ENCODE assay signal across 2 cellular contexts in the genomic region with DNA sequence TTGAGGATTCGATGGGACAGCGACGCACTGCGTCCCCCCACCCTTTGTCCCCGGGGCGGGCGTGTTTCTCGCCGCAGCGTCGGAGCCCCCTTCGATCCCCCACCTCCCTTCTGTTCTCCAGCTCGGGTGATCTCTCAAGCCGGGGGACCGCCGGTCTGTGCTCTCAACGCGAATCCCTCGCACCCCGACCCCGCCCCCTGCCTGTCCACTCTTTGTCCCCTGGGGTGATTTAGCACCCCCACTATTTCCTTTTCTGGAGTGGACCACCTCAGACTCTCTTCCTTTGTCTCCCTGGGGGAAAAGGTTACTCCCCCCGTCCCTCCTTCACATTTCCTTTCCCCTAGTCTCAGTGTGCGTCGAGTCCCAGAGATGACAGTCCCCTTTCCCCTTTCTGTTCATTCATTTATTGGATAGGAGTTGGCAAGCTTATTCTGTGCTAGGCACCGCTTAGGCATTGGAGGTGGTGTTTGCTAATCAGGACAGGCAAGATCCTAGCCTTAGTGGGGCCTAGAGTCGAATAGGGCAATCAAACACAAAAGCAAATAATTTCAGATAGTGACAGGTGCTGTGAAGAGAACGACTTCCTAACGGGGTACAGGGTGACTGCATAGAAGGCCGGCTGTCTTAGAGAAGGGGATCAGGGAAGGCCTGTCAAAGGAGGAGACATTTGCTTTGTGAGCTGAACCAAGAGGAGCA.
TF ChIP-seq lines count a peak whose summit lies in the region.

No MANE protein-coding gene starts in this region.

TF ChIP-seq in SK-N-SH treated with all-trans-retinoic acid at 6 μM for 48 hours, 23 proteins besides CTCF, POLR2A, EP300 and RAD21 (continued from another document):
- TF ChIP-seq ZFP30 (CRISPR knock-in tag; IDR thresholded peaks at IDR 0.05) (no peak), ZFP3 (CRISPR knock-in tag; IDR thresholded peaks at IDR 0.05) (no peak), CSDC2 (CRISPR knock-in tag; IDR thresholded peaks at IDR 0.05) (no peak), SNAI2 (CRISPR knock-in tag; IDR thresholded peaks at IDR 0.05) (no peak), ZNF8 (CRISPR knock-in tag; IDR thresholded peaks at IDR 0.05) (no peak), GLIS3 (CRISPR knock-in tag; IDR thresholded peaks at IDR 0.05) (no peak), TOX (CRISPR knock-in tag; IDR thresholded peaks at IDR 0.05; ENCODE audit: borderline replicate concordance) (no peak), TCF4 (CRISPR knock-in tag; IDR thresholded peaks at IDR 0.05; ENCODE audit: borderline replicate concordance) (no peak), RARB (CRISPR knock-in tag; IDR thresholded peaks at IDR 0.05) (no peak), ZC3H10 (CRISPR knock-in tag; IDR thresholded peaks at IDR 0.05) (no peak), ZNF565 (CRISPR knock-in tag; conservative IDR thresholded peaks at IDR 0.05; ENCODE audit: low read depth) (no peak), PPARA (CRISPR knock-in tag; IDR thresholded peaks at IDR 0.05; ENCODE audit: borderline replicate concordance) (no peak), ARNTL (CRISPR knock-in tag; IDR thresholded peaks at IDR 0.05; ENCODE audit: borderline replicate concordance, low read depth) (no peak)
- TF ChIP-seq, protein P1, sequence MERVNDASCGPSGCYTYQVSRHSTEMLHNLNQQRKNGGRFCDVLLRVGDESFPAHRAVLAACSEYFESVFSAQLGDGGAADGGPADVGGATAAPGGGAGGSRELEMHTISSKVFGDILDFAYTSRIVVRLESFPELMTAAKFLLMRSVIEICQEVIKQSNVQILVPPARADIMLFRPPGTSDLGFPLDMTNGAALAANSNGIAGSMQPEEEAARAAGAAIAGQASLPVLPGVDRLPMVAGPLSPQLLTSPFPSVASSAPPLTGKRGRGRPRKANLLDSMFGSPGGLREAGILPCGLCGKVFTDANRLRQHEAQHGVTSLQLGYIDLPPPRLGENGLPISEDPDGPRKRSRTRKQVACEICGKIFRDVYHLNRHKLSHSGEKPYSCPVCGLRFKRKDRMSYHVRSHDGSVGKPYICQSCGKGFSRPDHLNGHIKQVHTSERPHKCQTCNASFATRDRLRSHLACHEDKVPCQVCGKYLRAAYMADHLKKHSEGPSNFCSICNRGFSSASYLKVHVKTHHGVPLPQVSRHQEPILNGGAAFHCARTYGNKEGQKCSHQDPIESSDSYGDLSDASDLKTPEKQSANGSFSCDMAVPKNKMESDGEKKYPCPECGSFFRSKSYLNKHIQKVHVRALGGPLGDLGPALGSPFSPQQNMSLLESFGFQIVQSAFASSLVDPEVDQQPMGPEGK (CRISPR knock-in tag; IDR thresholded peaks at IDR 0.05; ENCODE audit: borderline replicate concordance): no peak
- TF ChIP-seq, protein P2, sequence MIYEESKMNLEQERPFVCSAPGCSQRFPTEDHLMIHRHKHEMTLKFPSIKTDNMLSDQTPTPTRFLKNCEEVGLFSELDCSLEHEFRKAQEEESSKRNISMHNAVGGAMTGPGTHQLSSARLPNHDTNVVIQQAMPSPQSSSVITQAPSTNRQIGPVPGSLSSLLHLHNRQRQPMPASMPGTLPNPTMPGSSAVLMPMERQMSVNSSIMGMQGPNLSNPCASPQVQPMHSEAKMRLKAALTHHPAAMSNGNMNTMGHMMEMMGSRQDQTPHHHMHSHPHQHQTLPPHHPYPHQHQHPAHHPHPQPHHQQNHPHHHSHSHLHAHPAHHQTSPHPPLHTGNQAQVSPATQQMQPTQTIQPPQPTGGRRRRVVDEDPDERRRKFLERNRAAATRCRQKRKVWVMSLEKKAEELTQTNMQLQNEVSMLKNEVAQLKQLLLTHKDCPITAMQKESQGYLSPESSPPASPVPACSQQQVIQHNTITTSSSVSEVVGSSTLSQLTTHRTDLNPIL (CRISPR knock-in tag; IDR thresholded peaks at IDR 0.05; ENCODE audit: low read depth): no peak
- TF ChIP-seq, protein P3, sequence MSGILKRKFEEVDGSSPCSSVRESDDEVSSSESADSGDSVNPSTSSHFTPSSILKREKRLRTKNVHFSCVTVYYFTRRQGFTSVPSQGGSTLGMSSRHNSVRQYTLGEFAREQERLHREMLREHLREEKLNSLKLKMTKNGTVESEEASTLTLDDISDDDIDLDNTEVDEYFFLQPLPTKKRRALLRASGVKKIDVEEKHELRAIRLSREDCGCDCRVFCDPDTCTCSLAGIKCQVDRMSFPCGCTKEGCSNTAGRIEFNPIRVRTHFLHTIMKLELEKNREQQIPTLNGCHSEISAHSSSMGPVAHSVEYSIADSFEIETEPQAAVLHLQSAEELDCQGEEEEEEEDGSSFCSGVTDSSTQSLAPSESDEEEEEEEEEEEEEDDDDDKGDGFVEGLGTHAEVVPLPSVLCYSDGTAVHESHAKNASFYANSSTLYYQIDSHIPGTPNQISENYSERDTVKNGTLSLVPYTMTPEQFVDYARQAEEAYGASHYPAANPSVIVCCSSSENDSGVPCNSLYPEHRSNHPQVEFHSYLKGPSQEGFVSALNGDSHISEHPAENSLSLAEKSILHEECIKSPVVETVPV (CRISPR knock-in tag; IDR thresholded peaks at IDR 0.05): no peak
- TF ChIP-seq, protein P4, sequence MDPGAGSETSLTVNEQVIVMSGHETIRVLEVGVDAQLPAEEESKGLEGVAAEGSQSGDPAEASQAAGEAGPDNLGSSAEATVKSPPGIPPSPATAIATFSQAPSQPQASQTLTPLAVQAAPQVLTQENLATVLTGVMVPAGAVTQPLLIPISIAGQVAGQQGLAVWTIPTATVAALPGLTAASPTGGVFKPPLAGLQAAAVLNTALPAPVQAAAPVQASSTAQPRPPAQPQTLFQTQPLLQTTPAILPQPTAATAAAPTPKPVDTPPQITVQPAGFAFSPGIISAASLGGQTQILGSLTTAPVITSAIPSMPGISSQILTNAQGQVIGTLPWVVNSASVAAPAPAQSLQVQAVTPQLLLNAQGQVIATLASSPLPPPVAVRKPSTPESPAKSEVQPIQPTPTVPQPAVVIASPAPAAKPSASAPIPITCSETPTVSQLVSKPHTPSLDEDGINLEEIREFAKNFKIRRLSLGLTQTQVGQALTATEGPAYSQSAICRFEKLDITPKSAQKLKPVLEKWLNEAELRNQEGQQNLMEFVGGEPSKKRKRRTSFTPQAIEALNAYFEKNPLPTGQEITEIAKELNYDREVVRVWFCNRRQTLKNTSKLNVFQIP (CRISPR knock-in tag; IDR thresholded peaks at IDR 0.05; ENCODE audit: borderline replicate concordance, low read depth): no peak

TF ChIP-seq in H1, 55 proteins besides CTCF, POLR2A, EP300 and RAD21 (continued from another document):
- TF ChIP-seq RNF2 (IDR thresholded peaks at IDR 0.05; ENCODE audit: borderline replicate concordance, low read depth, low read length, missing control alignments, poor library complexity, severe bottlenecking): no peak
- TF ChIP-seq SP2 (IDR thresholded peaks at IDR 0.05; ENCODE audit: low read length): no peak
- no peak for TF ChIP-seq GTF2F1 (IDR thresholded peaks at IDR 0.05; ENCODE audit: borderline replicate concordance, low read depth, low read length)
- no peak for TF ChIP-seq CBX5 (IDR thresholded peaks at IDR 0.05; ENCODE audit: low read depth, low read length)
- no peak for TF ChIP-seq CREB1 (IDR thresholded peaks at IDR 0.05)
- TF ChIP-seq, protein P5, sequence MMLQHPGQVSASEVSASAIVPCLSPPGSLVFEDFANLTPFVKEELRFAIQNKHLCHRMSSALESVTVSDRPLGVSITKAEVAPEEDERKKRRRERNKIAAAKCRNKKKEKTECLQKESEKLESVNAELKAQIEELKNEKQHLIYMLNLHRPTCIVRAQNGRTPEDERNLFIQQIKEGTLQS (IDR thresholded peaks at IDR 0.05; ENCODE audit: insufficient read depth, low read depth, low read length): no peak
- TF ChIP-seq EZH2 (IDR thresholded peaks at IDR 0.05; ENCODE audit: low read depth, low read length, severe bottlenecking): no peak
- TF ChIP-seq, protein P6, sequence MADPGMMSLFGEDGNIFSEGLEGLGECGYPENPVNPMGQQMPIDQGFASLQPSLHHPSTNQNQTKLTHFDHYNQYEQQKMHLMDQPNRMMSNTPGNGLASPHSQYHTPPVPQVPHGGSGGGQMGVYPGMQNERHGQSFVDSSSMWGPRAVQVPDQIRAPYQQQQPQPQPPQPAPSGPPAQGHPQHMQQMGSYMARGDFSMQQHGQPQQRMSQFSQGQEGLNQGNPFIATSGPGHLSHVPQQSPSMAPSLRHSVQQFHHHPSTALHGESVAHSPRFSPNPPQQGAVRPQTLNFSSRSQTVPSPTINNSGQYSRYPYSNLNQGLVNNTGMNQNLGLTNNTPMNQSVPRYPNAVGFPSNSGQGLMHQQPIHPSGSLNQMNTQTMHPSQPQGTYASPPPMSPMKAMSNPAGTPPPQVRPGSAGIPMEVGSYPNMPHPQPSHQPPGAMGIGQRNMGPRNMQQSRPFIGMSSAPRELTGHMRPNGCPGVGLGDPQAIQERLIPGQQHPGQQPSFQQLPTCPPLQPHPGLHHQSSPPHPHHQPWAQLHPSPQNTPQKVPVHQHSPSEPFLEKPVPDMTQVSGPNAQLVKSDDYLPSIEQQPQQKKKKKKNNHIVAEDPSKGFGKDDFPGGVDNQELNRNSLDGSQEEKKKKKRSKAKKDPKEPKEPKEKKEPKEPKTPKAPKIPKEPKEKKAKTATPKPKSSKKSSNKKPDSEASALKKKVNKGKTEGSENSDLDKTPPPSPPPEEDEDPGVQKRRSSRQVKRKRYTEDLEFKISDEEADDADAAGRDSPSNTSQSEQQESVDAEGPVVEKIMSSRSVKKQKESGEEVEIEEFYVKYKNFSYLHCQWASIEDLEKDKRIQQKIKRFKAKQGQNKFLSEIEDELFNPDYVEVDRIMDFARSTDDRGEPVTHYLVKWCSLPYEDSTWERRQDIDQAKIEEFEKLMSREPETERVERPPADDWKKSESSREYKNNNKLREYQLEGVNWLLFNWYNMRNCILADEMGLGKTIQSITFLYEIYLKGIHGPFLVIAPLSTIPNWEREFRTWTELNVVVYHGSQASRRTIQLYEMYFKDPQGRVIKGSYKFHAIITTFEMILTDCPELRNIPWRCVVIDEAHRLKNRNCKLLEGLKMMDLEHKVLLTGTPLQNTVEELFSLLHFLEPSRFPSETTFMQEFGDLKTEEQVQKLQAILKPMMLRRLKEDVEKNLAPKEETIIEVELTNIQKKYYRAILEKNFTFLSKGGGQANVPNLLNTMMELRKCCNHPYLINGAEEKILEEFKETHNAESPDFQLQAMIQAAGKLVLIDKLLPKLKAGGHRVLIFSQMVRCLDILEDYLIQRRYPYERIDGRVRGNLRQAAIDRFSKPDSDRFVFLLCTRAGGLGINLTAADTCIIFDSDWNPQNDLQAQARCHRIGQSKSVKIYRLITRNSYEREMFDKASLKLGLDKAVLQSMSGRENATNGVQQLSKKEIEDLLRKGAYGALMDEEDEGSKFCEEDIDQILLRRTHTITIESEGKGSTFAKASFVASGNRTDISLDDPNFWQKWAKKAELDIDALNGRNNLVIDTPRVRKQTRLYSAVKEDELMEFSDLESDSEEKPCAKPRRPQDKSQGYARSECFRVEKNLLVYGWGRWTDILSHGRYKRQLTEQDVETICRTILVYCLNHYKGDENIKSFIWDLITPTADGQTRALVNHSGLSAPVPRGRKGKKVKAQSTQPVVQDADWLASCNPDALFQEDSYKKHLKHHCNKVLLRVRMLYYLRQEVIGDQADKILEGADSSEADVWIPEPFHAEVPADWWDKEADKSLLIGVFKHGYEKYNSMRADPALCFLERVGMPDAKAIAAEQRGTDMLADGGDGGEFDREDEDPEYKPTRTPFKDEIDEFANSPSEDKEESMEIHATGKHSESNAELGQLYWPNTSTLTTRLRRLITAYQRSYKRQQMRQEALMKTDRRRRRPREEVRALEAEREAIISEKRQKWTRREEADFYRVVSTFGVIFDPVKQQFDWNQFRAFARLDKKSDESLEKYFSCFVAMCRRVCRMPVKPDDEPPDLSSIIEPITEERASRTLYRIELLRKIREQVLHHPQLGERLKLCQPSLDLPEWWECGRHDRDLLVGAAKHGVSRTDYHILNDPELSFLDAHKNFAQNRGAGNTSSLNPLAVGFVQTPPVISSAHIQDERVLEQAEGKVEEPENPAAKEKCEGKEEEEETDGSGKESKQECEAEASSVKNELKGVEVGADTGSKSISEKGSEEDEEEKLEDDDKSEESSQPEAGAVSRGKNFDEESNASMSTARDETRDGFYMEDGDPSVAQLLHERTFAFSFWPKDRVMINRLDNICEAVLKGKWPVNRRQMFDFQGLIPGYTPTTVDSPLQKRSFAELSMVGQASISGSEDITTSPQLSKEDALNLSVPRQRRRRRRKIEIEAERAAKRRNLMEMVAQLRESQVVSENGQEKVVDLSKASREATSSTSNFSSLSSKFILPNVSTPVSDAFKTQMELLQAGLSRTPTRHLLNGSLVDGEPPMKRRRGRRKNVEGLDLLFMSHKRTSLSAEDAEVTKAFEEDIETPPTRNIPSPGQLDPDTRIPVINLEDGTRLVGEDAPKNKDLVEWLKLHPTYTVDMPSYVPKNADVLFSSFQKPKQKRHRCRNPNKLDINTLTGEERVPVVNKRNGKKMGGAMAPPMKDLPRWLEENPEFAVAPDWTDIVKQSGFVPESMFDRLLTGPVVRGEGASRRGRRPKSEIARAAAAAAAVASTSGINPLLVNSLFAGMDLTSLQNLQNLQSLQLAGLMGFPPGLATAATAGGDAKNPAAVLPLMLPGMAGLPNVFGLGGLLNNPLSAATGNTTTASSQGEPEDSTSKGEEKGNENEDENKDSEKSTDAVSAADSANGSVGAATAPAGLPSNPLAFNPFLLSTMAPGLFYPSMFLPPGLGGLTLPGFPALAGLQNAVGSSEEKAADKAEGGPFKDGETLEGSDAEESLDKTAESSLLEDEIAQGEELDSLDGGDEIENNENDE (IDR thresholded peaks at IDR 0.05; ENCODE audit: insufficient replicate concordance, low read length): no peak
- TF ChIP-seq, protein P7, sequence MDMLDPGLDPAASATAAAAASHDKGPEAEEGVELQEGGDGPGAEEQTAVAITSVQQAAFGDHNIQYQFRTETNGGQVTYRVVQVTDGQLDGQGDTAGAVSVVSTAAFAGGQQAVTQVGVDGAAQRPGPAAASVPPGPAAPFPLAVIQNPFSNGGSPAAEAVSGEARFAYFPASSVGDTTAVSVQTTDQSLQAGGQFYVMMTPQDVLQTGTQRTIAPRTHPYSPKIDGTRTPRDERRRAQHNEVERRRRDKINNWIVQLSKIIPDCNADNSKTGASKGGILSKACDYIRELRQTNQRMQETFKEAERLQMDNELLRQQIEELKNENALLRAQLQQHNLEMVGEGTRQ (IDR thresholded peaks at IDR 0.05; ENCODE audit: low read length): no peak
- no peak for TF ChIP-seq CHD2 (IDR thresholded peaks at IDR 0.05; ENCODE audit: low read length)
- no peak for TF ChIP-seq HDAC2 (IDR thresholded peaks at IDR 0.05; ENCODE audit: borderline replicate concordance in 1 of 2, low read depth in 2 of 2, low read length in 2 of 2)
- no peak for TF ChIP-seq SIN3A (conservative IDR thresholded peaks at IDR 0.05 in 1 of 2, IDR thresholded peaks at IDR 0.05 in 1 of 2; ENCODE audit: low read depth in 1 of 2, low read length in 2 of 2)
- no peak for TF ChIP-seq KDM4A (IDR thresholded peaks at IDR 0.05; ENCODE audit: low read depth, low read length, severe bottlenecking)
- TF ChIP-seq TCF12 (IDR thresholded peaks at IDR 0.05; ENCODE audit: low read depth, low read length): no peak
